25 cellular contexts compared by ENCODE assay signal in the genomic region with DNA sequence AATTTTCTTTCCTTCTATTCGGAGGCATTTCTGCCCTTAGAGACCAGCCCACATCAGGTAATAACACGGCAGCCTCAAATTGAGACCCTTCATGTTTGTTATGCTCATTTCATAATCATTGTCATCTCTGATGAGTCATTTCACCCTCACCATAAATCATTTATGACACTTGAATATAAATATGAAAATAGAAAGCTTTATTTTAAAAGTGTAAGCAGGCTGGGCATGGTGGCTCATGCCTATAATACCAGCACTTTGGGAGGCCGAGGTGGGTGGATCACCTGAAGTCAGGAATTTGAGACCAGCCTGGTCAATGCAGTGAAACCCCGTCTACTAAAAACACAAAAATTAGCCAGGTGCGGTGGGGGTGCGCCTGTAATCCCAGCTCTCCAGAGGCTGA.
"Had no signal": no experiment of that assay in that cellular context is flagged by ENCODE, and none has a peak within 500 bp of the region (broad histone marks: within the 10 kb centered on the region; RNA-seq: fewer than 3 reads in every experiment).

No MANE protein-coding gene starts in this region.

- H3K4me3 Mint-ChIP-seq: activated naive CD4-positive, alpha-beta T cell treated with anti-CD3 and anti-CD28 coated beads, Interleukin-2, amount 50 U/mL, for 24 hours; activated T-cell treated with anti-CD3 and anti-CD28 coated beads, Interleukin-2, amount 50 U/mL, for 72 hours; nephron; stimulated activated effector memory CD8-positive, alpha-beta T cell treated with anti-CD3 and anti-CD28 coated beads, Interleukin-12 subunit alpha, Interleukin-12 subunit beta, amount 100 ng/mL, for 72 hours; T-helper 1 cell treated with Interleukin-12 subunit alpha and Interleukin-12 subunit beta and Interleukin-4 antibody, amounts not matched to agents 30 μg/mL and 1 μg/mL, for 36 hours had no signal

- H3K9me3 ChIP-seq: sigmoid colon, stomach, testis, upper lobe of left lung had no signal

- H3K27ac ChIP-seq: sigmoid colon, stomach, testis, upper lobe of left lung had no signal

- ATAC-seq: activated T-cell treated with anti-CD3 and anti-CD28 coated beads, Interleukin-2, amount 50 U/mL, for 72 hours; left lobe of liver; stimulated activated effector memory CD8-positive, alpha-beta T cell treated with anti-CD3 and anti-CD28 coated beads, Interleukin-12 subunit alpha, Interleukin-12 subunit beta, amount 100 ng/mL, for 72 hours had no signal

- FAIRE-seq: astrocyte, kidney had no signal

- H3K9me3 Mint-ChIP-seq: activated T-cell treated with anti-CD3 and anti-CD28 coated beads, Interleukin-2, amount 50 U/mL, for 72 hours; nephron; stimulated activated effector memory CD8-positive, alpha-beta T cell treated with anti-CD3 and anti-CD28 coated beads, Interleukin-12 subunit alpha, Interleukin-12 subunit beta, amount 100 ng/mL, for 72 hours; T-helper 1 cell treated with Interleukin-12 subunit alpha and Interleukin-12 subunit beta and Interleukin-4 antibody, amounts not matched to agents 30 μg/mL and 1 μg/mL, for 36 hours had no signal

- DNase-seq: activated CD4-positive, alpha-beta T cell treated with anti-CD3 and anti-CD28 coated beads, Interleukin-2, amount 50 U/mL, for 1 hour; activated CD8-positive, alpha-beta memory T cell treated with anti-CD3 and anti-CD28 coated beads for 24 hours; activated CD8-positive, alpha-beta memory T cell treated with anti-CD3 and anti-CD28 coated beads, Interleukin-2, amount 50 U/mL, for 48 hours; activated effector memory CD4-positive, alpha-beta T cell treated with anti-CD3 and anti-CD28 coated beads, Interleukin-2, amount 50 U/mL, for 16 hours; activated T-cell treated with anti-CD3 and anti-CD28 coated beads, Interleukin-2, amount 50 U/mL, for 72 hours; effector CD4-positive, alpha-beta T cell; foreskin melanocyte; glutamatergic neuron; hypothalamus; kidney; midbrain; occipital lobe; posterior cingulate gyrus; sigmoid colon; stimulated activated CD4-positive, alpha-beta T cell treated with anti-CD3 and anti-CD28 coated beads, Interleukin-4, amount 100 ng/mL, for 24 hours; stomach; testis; upper lobe of left lung had no signal

- H3K27ac Mint-ChIP-seq: activated naive CD4-positive, alpha-beta T cell treated with anti-CD3 and anti-CD28 coated beads, Interleukin-2, amount 50 U/mL, for 24 hours; activated T-cell treated with anti-CD3 and anti-CD28 coated beads, Interleukin-2, amount 50 U/mL, for 72 hours; nephron; stimulated activated effector memory CD8-positive, alpha-beta T cell treated with anti-CD3 and anti-CD28 coated beads, Interleukin-12 subunit alpha, Interleukin-12 subunit beta, amount 100 ng/mL, for 72 hours; T-helper 1 cell treated with Interleukin-12 subunit alpha and Interleukin-12 subunit beta and Interleukin-4 antibody, amounts not matched to agents 30 μg/mL and 1 μg/mL, for 36 hours had no signal

- H3K4me1 ChIP-seq: stomach, testis, upper lobe of left lung had no signal

- H3K4me1 Mint-ChIP-seq: activated naive CD4-positive, alpha-beta T cell treated with anti-CD3 and anti-CD28 coated beads, Interleukin-2, amount 50 U/mL, for 24 hours; nephron; stimulated activated effector memory CD8-positive, alpha-beta T cell treated with anti-CD3 and anti-CD28 coated beads, Interleukin-12 subunit alpha, Interleukin-12 subunit beta, amount 100 ng/mL, for 72 hours had no signal

- H3K36me3 ChIP-seq: sigmoid colon, stomach, upper lobe of left lung had no signal

- H3K36me3 Mint-ChIP-seq: activated naive CD4-positive, alpha-beta T cell treated with anti-CD3 and anti-CD28 coated beads, Interleukin-2, amount 50 U/mL, for 24 hours; stimulated activated effector memory CD8-positive, alpha-beta T cell treated with anti-CD3 and anti-CD28 coated beads, Interleukin-12 subunit alpha, Interleukin-12 subunit beta, amount 100 ng/mL, for 72 hours had no signal

- H3K27me3 ChIP-seq: sigmoid colon, stomach, testis, upper lobe of left lung had no signal

- H3K4me3 ChIP-seq: lung, sigmoid colon, stomach, testis, upper lobe of left lung had no signal
